Comparison of ENCODE assay signal across 2 cellular contexts in the genomic region with DNA sequence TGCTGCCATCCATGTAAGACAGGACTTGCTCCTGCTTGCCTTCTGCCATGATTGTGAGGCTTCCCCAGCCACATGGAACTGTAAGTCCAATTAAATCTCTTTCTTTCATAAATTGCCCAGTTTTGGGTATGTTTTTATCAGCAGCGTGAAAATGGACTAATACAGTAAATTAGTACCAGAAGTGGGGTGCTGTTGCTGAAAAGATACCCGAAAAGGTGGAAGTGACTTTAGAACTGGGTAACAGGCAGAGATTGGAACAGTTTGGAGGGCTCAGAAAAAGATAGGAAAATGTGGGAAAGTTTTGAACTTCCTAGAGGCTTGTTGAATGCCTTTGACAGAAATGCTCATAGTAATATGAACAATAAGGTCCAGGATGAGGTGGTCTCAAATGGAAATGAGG.
A peak's percentile ranks its signal among the peaks of the same experiment; 100 is the strongest.
DNase-seq lines count a peak whose midpoint lies in the region; ATAC-seq, FAIRE-seq and TF ChIP-seq lines count a peak whose summit lies in the region.
"Not testable (repeated sequence)": the region's sequence is repeated elsewhere in the genome, so short reads cannot be mapped to it uniquely, and the experiment has no call there.

No MANE protein-coding gene starts in this region.

- H3K36me3 ChIP-seq in HEK293 (ENCODE audit: control insufficient read depth in 2 of 2, insufficient read depth in 1 of 2, low read length in 2 of 2); K562 (ENCODE audit: control insufficient read depth, insufficient read depth, low read length): not testable (repeated sequence)

- intact Hi-C loops in K562 (cut with micrococcal nuclease): not testable (repeated sequence)

- not testable (repeated sequence) for FAIRE-seq in K562 (lab: Jason Lieb, UNC)

- not testable (repeated sequence) for BruUV-seq in K562 (replicated peaks; lab: Mats Ljungman, UMichigan)

- not testable (repeated sequence) for H3K9me1 ChIP-seq in K562 (ENCODE audit: control insufficient read depth, insufficient read depth, low read length)

- TF ChIP-seq CTCF in HEK293 (tag by site-specific recombination; IDR thresholded peaks at IDR 0.05); K562 (IDR thresholded peaks at IDR 0.05 in 2 of 3, conservative IDR thresholded peaks at IDR 0.05 in 1 of 3; ENCODE audit: insufficient read depth in 2 of 3, low read depth in 1 of 3, low read length in 3 of 3): not testable (repeated sequence)

- POLR2A ChIA-PET in HEK293 (lab: Yijun Ruan, JAX); K562 (lab: Yijun Ruan, JAX): not testable (repeated sequence)

- not testable (repeated sequence) for H3K9me3 ChIP-seq in HEK293 (ENCODE audit: control insufficient read depth, insufficient read depth, low read depth, low read length); K562 (replicated peaks; ENCODE audit: control insufficient read depth, insufficient read depth, low read depth, low read length)

- H2AFZ ChIP-seq in K562 (ENCODE audit: low read depth, low read length): not testable (repeated sequence)

- 0% methylated on average over 2 of the region's 2 CpGs for WGBS in K562 (ENCODE audit: insufficient coverage, low coverage, missing lambda C conversion rate)

- H3K4me3 ChIP-seq in HEK293 (ENCODE audit: low read depth, low read length); K562: not testable (repeated sequence)

- DNase-seq in K562 (ENCODE audit: extremely low read depth in 1 of 4, low spot score in 3 of 4): not testable (repeated sequence)

- not testable (repeated sequence) for H3K27ac ChIP-seq in HEK293 (ENCODE audit: extremely low read depth, low read depth, low read length); K562 (ENCODE audit: extremely low read depth, low read depth, low read length)

- not testable (repeated sequence) for H3K4me1 ChIP-seq in HEK293 (ENCODE audit: control insufficient read depth, insufficient read depth, low read length); K562 (replicated peaks in 1 of 2; ENCODE audit: control insufficient read depth in 2 of 2, insufficient read depth in 2 of 2, low read length in 2 of 2)

- not testable (repeated sequence) for H3K9ac ChIP-seq in K562 (ENCODE audit: insufficient read depth in 1 of 2, low read depth in 2 of 2, low read length in 2 of 2)

- H4K20me1 ChIP-seq in K562 (replicated peaks; ENCODE audit: control insufficient read depth, insufficient read depth, low read length): not testable (repeated sequence)

- ATAC-seq in K562: not testable (repeated sequence)

- CTCF ChIA-PET in HEK293 (lab: Yijun Ruan, JAX); K562 (lab: Yijun Ruan, JAX; ENCODE audit: low intra/inter-chr PET ratio): not testable (repeated sequence)

- TF ChIP-seq POLR2A in K562 (conservative IDR thresholded peaks at IDR 0.05): not testable (repeated sequence)

- TF ChIP-seq EP300 in K562 (IDR thresholded peaks at IDR 0.05; ENCODE audit: low read length): not testable (repeated sequence)

- H3K4me2 ChIP-seq in K562 (ENCODE audit: insufficient read depth, low read length): not testable (repeated sequence)

- not testable (repeated sequence) for H3K79me2 ChIP-seq in K562 (ENCODE audit: control insufficient read depth, insufficient read depth, low read length)

- TF ChIP-seq RAD21 in K562 (CRISPR knock-in tag; conservative IDR thresholded peaks at IDR 0.05 in 1 of 2, IDR thresholded peaks at IDR 0.05 in 1 of 2): not testable (repeated sequence)

- in situ Hi-C loops in K562 (cut with MboI): not testable (repeated sequence)

- not testable (repeated sequence) for H3K27me3 ChIP-seq in K562 (ENCODE audit: control insufficient read depth in 2 of 2, insufficient read depth in 2 of 2, low read length in 2 of 2)

TF ChIP-seq in HEK293, 187 proteins besides CTCF, POLR2A, EP300 and RAD21:
- peak; percentile 92 for TF ChIP-seq ZNF707 (tag by site-specific recombination; IDR thresholded peaks at IDR 0.05)

TF ChIP-seq in K562, 482 proteins besides CTCF, POLR2A, EP300 and RAD21:
- TF ChIP-seq ZNF707 (CRISPR knock-in tag; conservative IDR thresholded peaks at IDR 0.05): peak; percentile 90
